ENCODE assay signal across 8 cellular contexts in genomic region chr12:89707623-89707991, GRCh38. TPM values are rescaled to one million over a fixed set of nuclear protein-coding genes. Genes with fewer than 3 reads are reported as not detected.
DNase-seq lines count a peak whose midpoint lies in the region; FAIRE-seq and TF ChIP-seq lines count a peak whose summit lies in the region.

No MANE protein-coding gene starts in this region.

- TF ChIP-seq CTCF in RWPE1 (conservative IDR thresholded peaks at IDR 0.05; ENCODE audit: low read depth) = no peak
- TF ChIP-seq CTCF in mammary epithelial cell (conservative IDR thresholded peaks at IDR 0.05 in 1 of 2, IDR thresholded peaks at IDR 0.05 in 1 of 2; ENCODE audit: extremely low read depth in 1 of 2, insufficient read depth in 1 of 2, low read depth in 1 of 2, low read length in 2 of 2) = no peak
- no peak for TF ChIP-seq CTCF in D721Med (IDR thresholded peaks at IDR 0.05; ENCODE audit: insufficient read depth, missing control alignments)

- in situ Hi-C loops in mammary epithelial cell (cut with MboI; ENCODE audit: low sequenced_read_pairs in 2 of 2) = no loop called here

- H3K36me3 ChIP-seq in mammary epithelial cell (ENCODE audit: insufficient read depth, low read length) = no peaks in the 10 kb centered on the region

- H3K9me3 ChIP-seq in mammary epithelial cell (replicated peaks; ENCODE audit: insufficient read depth, low read length) = no peaks in the 10 kb centered on the region

- dilution Hi-C loops in mammary epithelial cell (cut with HindIII; ENCODE audit: low sequenced_read_pairs) = no loop called here

- peaks cover 64% of the 10 kb centered on the region for H3K79me2 ChIP-seq in mammary epithelial cell (ENCODE audit: insufficient read depth, low read length)

- POLR2A ChIA-PET in RWPE1 (lab: Yijun Ruan, JAX; ENCODE audit: low non-redundant PET) = interaction anchor here (0.7 kb wide), 1 partner anchor 282 kb away, joined by 3 read pairs; no protein-coding TSS in a partner anchor

- H4K20me1 ChIP-seq in mammary epithelial cell (ENCODE audit: insufficient read depth, low read length) = peaks cover 3% of the 10 kb centered on the region

- peak overlapping the region; percentile 97 for H3K9ac ChIP-seq in mammary epithelial cell (ENCODE audit: insufficient read depth, low read length)

- BruUV-seq in mammary epithelial cell (replicated peaks; lab: Mats Ljungman, UMichigan) = no TSS peak

- DNase-seq in DMS53 (lab: John Stamatoyannopoulos, UW) = peak; percentile 67
- DNase-seq in DMS53 treated with DMSO at 0.1 percent for 48 hours (lab: John Stamatoyannopoulos, UW; ENCODE audit: unreplicated experiment) = no peak
- DNase-seq in RWPE1 (ENCODE audit: low spot score) = no peak
- DNase-seq in mammary epithelial cell = peak; percentile 14
- DNase-seq in left kidney (ENCODE audit: low read depth, low spot score) = peak; percentile 83
- DNase-seq in stimulated activated naive CD4-positive, alpha-beta T cell treated with Interleukin-2 at 50 U/mL for 16 hours (lab: John Stamatoyannopoulos, UW) = peak; percentile 13
- DNase-seq in D721Med (ENCODE audit: insufficient read length, low spot score) = no peak
- no peak for DNase-seq in DMS114 treated with DMSO at 0.1 percent for 48 hours (lab: John Stamatoyannopoulos, UW; ENCODE audit: unreplicated experiment)

- CTCF ChIA-PET in RWPE1 (lab: Yijun Ruan, JAX) = no interaction called here
- CTCF ChIA-PET in mammary epithelial cell (lab: Charles Lee; ENCODE audit: low non-redundant PET) = no interaction called here

- no peak for FAIRE-seq in D721Med (lab: Jason Lieb, UNC)

- peak overlapping the region; percentile 85 for H2AFZ ChIP-seq in mammary epithelial cell (ENCODE audit: low read depth, low read length)

- WGBS in mammary epithelial cell (ENCODE audit: low coverage, missing lambda C conversion rate) = 2% methylated on average over 19 of the region's 19 CpGs

- H3K4me1 ChIP-seq in mammary epithelial cell (ENCODE audit: insufficient read depth, low read length) = peaks cover 12% of the 10 kb centered on the region

- intact Hi-C loops in mammary epithelial cell (cut with micrococcal nuclease) = loop anchor here (2.0 to 5.0 kb wide), 4 partner anchors 70 to 305 kb away; no protein-coding TSS in a partner anchor

- H3K27me3 ChIP-seq in mammary epithelial cell (ENCODE audit: insufficient read depth, low read length) = no peaks in the 10 kb centered on the region

- H3K4me3 ChIP-seq in mammary epithelial cell (replicated peaks in 1 of 3; ENCODE audit: insufficient read depth in 1 of 3, low read depth in 2 of 3, low read length in 3 of 3) = peak overlapping the region; percentile 90 to 100 (median 97)

- peak overlapping the region; percentile 84 for H3K4me2 ChIP-seq in mammary epithelial cell (ENCODE audit: insufficient read depth, low read depth, low read length)

- H3K27ac ChIP-seq in RWPE1 (peak overlapping the region; percentile 99), mammary epithelial cell (ENCODE audit: insufficient read depth, low read depth, low read length) (peak overlapping the region; percentile 95)

RNA-seq across cellular contexts. Expression of gene ATP2B1, which starts 1.0 kb away (rescaled TPM):
- 10 to 100 TPM; 63.8 to 97.7 TPM for total RNA-seq in mammary epithelial cell
- polyA plus RNA-seq in mammary epithelial cell = 26.1 TPM
- polyA minus RNA-seq in mammary epithelial cell = 65.9 TPM

Comparison
In these comparisons a context has a peak if more than half of its experiments do, and no peak if none do; other contexts are left out.
1. DNase-seq: peak in DMS53 (single experiment), mammary epithelial cell (single experiment), left kidney (single experiment) and stimulated activated naive CD4-positive, alpha-beta T cell treated with Interleukin-2 at 50 U/mL for 16 hours (single experiment); none in DMS53 treated with DMSO at 0.1 percent for 48 hours (single experiment), RWPE1 (single experiment), D721Med (single experiment) and DMS114 treated with DMSO at 0.1 percent for 48 hours (single experiment).